Comparison of ENCODE assay signal across 12 cellular contexts in genomic region chr22:36376265-36376664, GRCh38. TPM values are rescaled to one million over a fixed set of nuclear protein-coding genes. Genes with fewer than 3 reads are reported as not detected.
A peak's percentile ranks its signal among the peaks of the same experiment; 100 is the strongest.
DNase-seq lines count a peak whose midpoint lies in the region; ATAC-seq and TF ChIP-seq lines count a peak whose summit lies in the region.
"Had no signal": no experiment of that assay in that cellular context is flagged by ENCODE, and none has a peak within 500 bp of the region (broad histone marks: within the 10 kb centered on the region; RNA-seq: fewer than 3 reads in every experiment).

No MANE protein-coding gene starts in this region.

- H3K4me3 ChIP-seq in lower lobe of right lung (peak overlapping the region; percentile 11), thoracic aorta (peak overlapping the region; percentile 59), testis (no peak overlapping the region)
- H3K4me3 ChIP-seq: GM23248 had no signal

- TF ChIP-seq CTCF in lower lobe of right lung (IDR thresholded peaks at IDR 0.05) (no peak), thoracic aorta (IDR thresholded peaks at IDR 0.05) (no peak), testis (IDR thresholded peaks at IDR 0.05) (no peak)

- H3K27ac ChIP-seq in lower lobe of right lung (peak overlapping the region; percentile 81), thoracic aorta (peak overlapping the region; percentile 72 to 79), testis (no peak overlapping the region)
- H3K27ac ChIP-seq: foreskin keratinocyte had no signal

- H3K27ac Mint-ChIP-seq in activated CD4-positive, alpha-beta memory T cell treated with anti-CD3 and anti-CD28 coated beads, Interleukin-2, amount 10 ng/mL, durations not matched to agents 7 days and 5 days = peak overlapping the region; percentile 98

- no peak for DNase-seq in activated T-cell treated with anti-CD3 and anti-CD28 coated beads, Interleukin-2, amount 50 U/mL, for 4 hours
- no peak for DNase-seq in activated T-cell treated with anti-CD3 and anti-CD28 coated beads, Interleukin-2, amount 50 U/mL, for 1 hour
- no peak for DNase-seq in activated CD4-positive, alpha-beta memory T cell treated with anti-CD3 and anti-CD28 coated beads, Interleukin-2, amount 10 ng/mL, durations not matched to agents 7 days and 5 days
- no peak for DNase-seq in lower lobe of right lung
- DNase-seq in thoracic aorta (ENCODE audit: low spot score) = no peak
- DNase-seq in NCI-H1436 (lab: John Stamatoyannopoulos, UW) = no peak
- DNase-seq in NK-92 (lab: John Stamatoyannopoulos, UW; ENCODE audit: unreplicated experiment) = no peak
- no peak for DNase-seq in testis
- DNase-seq: GM23248; NCI-H2171; stimulated activated CD4-positive, alpha-beta T cell treated with anti-CD3 and anti-CD28 coated beads, Interleukin-12 subunit alpha, Interleukin-12 subunit beta, amount 100 ng/mL, for 4 hours had no signal

- POLR2A ChIA-PET in activated CD4-positive, alpha-beta memory T cell treated with anti-CD3 and anti-CD28 coated beads, Interleukin-2, amount 10 ng/mL, durations not matched to agents 7 days and 5 days (lab: Charles Lee) = interaction anchor here (1.0 to 14.4 kb wide), 8 partner anchors 10 to 80 kb away, joined by 3 to 262 read pairs (median 9); partner anchors contain the start of gene MYH9

- ATAC-seq in activated T-cell treated with anti-CD3 and anti-CD28 coated beads, Interleukin-2, amount 50 U/mL, for 4 hours = no peak
- ATAC-seq in lower lobe of right lung = no peak
- ATAC-seq in thoracic aorta (ENCODE audit: insufficient number of reproducible peaks, low FRiP score, low read depth) = no peak
- ATAC-seq: foreskin keratinocyte had no signal

- peaks cover 100% of the 10 kb centered on the region for H3K4me1 ChIP-seq in lower lobe of right lung
- H3K4me1 ChIP-seq in thoracic aorta (ENCODE audit: control insufficient read depth in 1 of 2, low read depth in 2 of 2) = peaks cover 86 to 99% of the 10 kb centered on the region in 2 donors
- H3K4me1 ChIP-seq in testis = peaks cover 25% of the 10 kb centered on the region

- H3K9me3 ChIP-seq in lower lobe of right lung (no peaks in the 10 kb centered on the region), thoracic aorta (no peaks in the 10 kb centered on the region), testis (no peaks in the 10 kb centered on the region)

- whole genome bisulfite sequencing in testis, 2 donors = 80 to 81% methylated on average over 3 of the region's 3 CpGs

- H3K36me3 Mint-ChIP-seq in activated T-cell treated with anti-CD3 and anti-CD28 coated beads, Interleukin-2, amount 50 U/mL, for 4 hours (ENCODE audit: insufficient read depth) = peaks cover 24% of the 10 kb centered on the region
- H3K36me3 Mint-ChIP-seq in activated CD4-positive, alpha-beta memory T cell treated with anti-CD3 and anti-CD28 coated beads, Interleukin-2, amount 10 ng/mL, durations not matched to agents 7 days and 5 days (ENCODE audit: low read depth) = peaks cover 84% of the 10 kb centered on the region

- peak overlapping the region; percentile 80 for H3K4me3 Mint-ChIP-seq in activated T-cell treated with anti-CD3 and anti-CD28 coated beads, Interleukin-2, amount 50 U/mL, for 4 hours
- H3K4me3 Mint-ChIP-seq in activated CD4-positive, alpha-beta memory T cell treated with anti-CD3 and anti-CD28 coated beads, Interleukin-2, amount 10 ng/mL, durations not matched to agents 7 days and 5 days = peak overlapping the region; percentile 75

- CTCF ChIA-PET in activated CD4-positive, alpha-beta memory T cell treated with anti-CD3 and anti-CD28 coated beads, Interleukin-2, amount 10 ng/mL, durations not matched to agents 7 days and 5 days (lab: Charles Lee) = interaction anchor here (0.8 to 5.4 kb wide), 12 partner anchors 9 to 110 kb away, joined by 3 to 31 read pairs (median 8); partner anchors contain the start of gene MYH9

- H3K36me3 ChIP-seq in lower lobe of right lung (peaks cover 35% of the 10 kb centered on the region), thoracic aorta (no peaks in the 10 kb centered on the region), testis (ENCODE audit: low read depth, missing control alignments) (no peaks in the 10 kb centered on the region)

- intact Hi-C loops in lower lobe of right lung (cut with DNase I) (no loop called here), testis (cut with DNase I; ENCODE audit: low total_unique reads) (no loop called here)

- TF ChIP-seq POLR2A in testis (IDR thresholded peaks at IDR 0.05) = no peak

- H3K27me3 Mint-ChIP-seq in activated T-cell treated with anti-CD3 and anti-CD28 coated beads, Interleukin-2, amount 50 U/mL, for 4 hours (ENCODE audit: low read depth) = no peaks in the 10 kb centered on the region
- H3K27me3 Mint-ChIP-seq in activated CD4-positive, alpha-beta memory T cell treated with anti-CD3 and anti-CD28 coated beads, Interleukin-2, amount 10 ng/mL, durations not matched to agents 7 days and 5 days = no peaks in the 10 kb centered on the region

- no peaks in the 10 kb centered on the region for H3K9me3 Mint-ChIP-seq in activated T-cell treated with anti-CD3 and anti-CD28 coated beads, Interleukin-2, amount 50 U/mL, for 4 hours
- no peaks in the 10 kb centered on the region for H3K9me3 Mint-ChIP-seq in activated CD4-positive, alpha-beta memory T cell treated with anti-CD3 and anti-CD28 coated beads, Interleukin-2, amount 10 ng/mL, durations not matched to agents 7 days and 5 days

- H3K27me3 ChIP-seq in lower lobe of right lung (ENCODE audit: low read depth) = no peaks in the 10 kb centered on the region
- H3K27me3 ChIP-seq in thoracic aorta (replicated peaks; ENCODE audit: insufficient read depth) = no peaks in the 10 kb centered on the region
- H3K27me3 ChIP-seq in testis = no peaks in the 10 kb centered on the region
- H3K27me3 ChIP-seq: foreskin keratinocyte had no signal

- H3K4me1 Mint-ChIP-seq in activated T-cell treated with anti-CD3 and anti-CD28 coated beads, Interleukin-2, amount 50 U/mL, for 4 hours (ENCODE audit: low read depth) = peaks cover 92% of the 10 kb centered on the region
- peaks cover 97% of the 10 kb centered on the region for H3K4me1 Mint-ChIP-seq in activated CD4-positive, alpha-beta memory T cell treated with anti-CD3 and anti-CD28 coated beads, Interleukin-2, amount 10 ng/mL, durations not matched to agents 7 days and 5 days

RNA-seq across cellular contexts. Expression of gene MYH9, which starts 11.5 kb away (rescaled TPM):
- total RNA-seq in activated T-cell treated with anti-CD3 and anti-CD28 coated beads, Interleukin-2, amount 50 U/mL, for 4 hours = 100 to 1,000 TPM; 673 to 753 (median 716) TPM
- total RNA-seq in activated CD4-positive, alpha-beta memory T cell treated with anti-CD3 and anti-CD28 coated beads, Interleukin-2, amount 10 ng/mL, durations not matched to agents 7 days and 5 days = 100 to 1,000 TPM; 840 to 865 TPM
- 659 TPM for total RNA-seq in lower lobe of right lung
- 1,000 to 10,000 TPM; 1,447 to 1,631 TPM for total RNA-seq in thoracic aorta
- total RNA-seq in testis = 100 to 1,000 TPM; 141 to 146 TPM
- polyA plus RNA-seq in testis (ENCODE audit: insufficient read depth, low read depth, low replicate concordance) = 129 TPM

Comparison
In these comparisons a context has a peak if more than half of its experiments do, and no peak if none do; other contexts are left out.
1. H3K27ac ChIP-seq: peak in lower lobe of right lung (single experiment) and thoracic aorta (2 of 2); none in testis (0 of 2).
2. H3K4me3 ChIP-seq: peak in lower lobe of right lung (single experiment) and thoracic aorta (single experiment); none in testis (0 of 2).